17 cellular contexts compared by ENCODE assay signal in genomic region chr2:240441993-240442411, GRCh38.
"Had no signal": no experiment of that assay in that cellular context is flagged by ENCODE, and none has a peak within 500 bp of the region (broad histone marks: within the 10 kb centered on the region; RNA-seq: fewer than 3 reads in every experiment).

No MANE protein-coding gene starts in this region.

- ATAC-seq: activated CD8-positive, alpha-beta T cell treated with anti-CD3 and anti-CD28 coated beads for 36 hours; activated naive CD8-positive, alpha-beta T cell treated with anti-CD3 and anti-CD28 coated beads, Interleukin-2, amount 50 U/mL, for 24 hours; gastroesophageal sphincter; T-cell had no signal

- H3K4me2 ChIP-seq: hepatocyte had no signal

- H3K9me3 Mint-ChIP-seq: activated CD8-positive, alpha-beta T cell treated with anti-CD3 and anti-CD28 coated beads for 36 hours; activated naive CD8-positive, alpha-beta T cell treated with anti-CD3 and anti-CD28 coated beads, Interleukin-2, amount 50 U/mL, for 24 hours; activated T-helper 1 cell treated with anti-CD3 and anti-CD28 coated beads, Interleukin-12 subunit alpha, Interleukin-12 subunit beta, Interleukin-2, Interleukin-4 antibody, amounts not matched to agents 30 ng/mL and 10 ng/mL and 1 ng/mL, durations not matched to agents 14 hours and 24 hours and 36 hours; nephron progenitor cell; stimulated activated naive CD8-positive, alpha-beta T cell treated with anti-CD3 and anti-CD28 coated beads, Interleukin-15, Interleukin-2, amounts not matched to agents 100 ng/mL and 50 ng/mL, for 24 hours; T-cell had no signal

- H3K4me3 Mint-ChIP-seq: activated CD8-positive, alpha-beta T cell treated with anti-CD3 and anti-CD28 coated beads for 36 hours; activated naive CD8-positive, alpha-beta T cell treated with anti-CD3 and anti-CD28 coated beads, Interleukin-2, amount 50 U/mL, for 24 hours; activated T-helper 1 cell treated with anti-CD3 and anti-CD28 coated beads, Interleukin-12 subunit alpha, Interleukin-12 subunit beta, Interleukin-2, Interleukin-4 antibody, amounts not matched to agents 30 ng/mL and 10 ng/mL and 1 ng/mL, durations not matched to agents 14 hours and 24 hours and 36 hours; nephron progenitor cell; stimulated activated naive CD8-positive, alpha-beta T cell treated with anti-CD3 and anti-CD28 coated beads, Interleukin-15, Interleukin-2, amounts not matched to agents 100 ng/mL and 50 ng/mL, for 24 hours; T-cell had no signal

- H3K4me3 ChIP-seq: ascending aorta, cardiac muscle cell, gastroesophageal sphincter, hepatocyte, lung, thoracic aorta had no signal

- DNase-seq: activated CD8-positive, alpha-beta T cell treated with anti-CD3 and anti-CD28 coated beads for 36 hours; activated naive CD4-positive, alpha-beta T cell treated with Interleukin-2 at 50 U/mL for 16 hours; activated naive CD8-positive, alpha-beta T cell treated with anti-CD3 and anti-CD28 coated beads, Interleukin-2, amount 50 U/mL, for 24 hours; nephron progenitor cell; stimulated activated CD4-positive, alpha-beta T cell treated with anti-CD3 and anti-CD28 coated beads, Interleukin-12 subunit alpha, Interleukin-12 subunit beta, amount 100 ng/mL, for 4 hours; T-cell; T1000 had no signal

- H3K27ac Mint-ChIP-seq: activated CD8-positive, alpha-beta T cell treated with anti-CD3 and anti-CD28 coated beads for 36 hours; activated naive CD8-positive, alpha-beta T cell treated with anti-CD3 and anti-CD28 coated beads, Interleukin-2, amount 50 U/mL, for 24 hours; activated T-helper 1 cell treated with anti-CD3 and anti-CD28 coated beads, Interleukin-12 subunit alpha, Interleukin-12 subunit beta, Interleukin-2, Interleukin-4 antibody, amounts not matched to agents 30 ng/mL and 10 ng/mL and 1 ng/mL, durations not matched to agents 14 hours and 24 hours and 36 hours; nephron progenitor cell; stimulated activated naive CD8-positive, alpha-beta T cell treated with anti-CD3 and anti-CD28 coated beads, Interleukin-15, Interleukin-2, amounts not matched to agents 100 ng/mL and 50 ng/mL, for 24 hours; T-cell had no signal

- H2AFZ ChIP-seq: hepatocyte had no signal

- H3K9me3 ChIP-seq: ascending aorta, gastroesophageal sphincter, thoracic aorta had no signal

- FAIRE-seq: colon had no signal

- H3K36me3 ChIP-seq: cardiac muscle cell, thoracic aorta had no signal

- H3K4me1 Mint-ChIP-seq: activated naive CD8-positive, alpha-beta T cell treated with anti-CD3 and anti-CD28 coated beads, Interleukin-2, amount 50 U/mL, for 24 hours had no signal

- H3K27ac ChIP-seq: ascending aorta, cardiac muscle cell, gastroesophageal sphincter, hepatocyte, thoracic aorta, VCaP had no signal

- H3K27me3 ChIP-seq: ascending aorta, hepatocyte had no signal
